In the genomic region with DNA sequence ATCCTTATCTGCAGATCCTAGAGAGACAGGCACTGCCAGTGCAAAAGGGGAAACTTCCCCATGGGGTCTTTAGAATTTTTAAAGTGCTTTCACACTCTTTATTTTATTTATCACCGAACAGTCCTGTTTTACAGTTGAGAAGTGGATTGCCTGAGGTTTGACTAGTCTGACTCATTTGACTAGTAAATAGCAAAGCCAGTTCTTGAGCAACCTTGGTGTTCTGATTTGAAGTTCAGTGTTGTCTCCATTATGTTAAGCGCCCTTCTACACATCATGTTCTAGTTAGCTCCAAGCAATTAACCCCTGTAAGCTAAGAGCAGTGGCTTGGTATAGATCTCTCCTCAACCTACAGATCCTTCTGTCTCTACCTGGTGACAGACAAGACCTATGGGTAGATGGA, we compare ENCODE assay signal across 31 cellular contexts.
"Had no signal": no experiment of that assay in that cellular context is flagged by ENCODE, and none has a peak within 500 bp of the region (broad histone marks: within the 10 kb centered on the region; RNA-seq: fewer than 3 reads in every experiment).

No MANE protein-coding gene starts in this region.

- H3K9me3 Mint-ChIP-seq: activated CD4-positive, alpha-beta memory T cell treated with anti-CD3 and anti-CD28 coated beads for 36 hours; activated CD4-positive, alpha-beta T cell treated with anti-CD3 and anti-CD28 coated beads, Interleukin-2, amount 10 ng/mL, durations not matched to agents 24 days and 14 days; activated naive CD4-positive, alpha-beta T cell treated with anti-CD3 and anti-CD28 coated beads, Interleukin-2, amount 10 ng/mL, durations not matched to agents 7 days and 5 days; activated naive CD4-positive, alpha-beta T cell treated with anti-CD3 and anti-CD28 coated beads, Interleukin-2, amount 50 U/mL, for 72 hours; activated naive CD8-positive, alpha-beta T cell treated with anti-CD3 and anti-CD28 coated beads, Interleukin-2, amount 10 ng/mL, durations not matched to agents 7 days and 5 days; activated T-helper 1 cell treated with anti-CD3 and anti-CD28 coated beads, Interleukin-12 subunit alpha, Interleukin-12 subunit beta, Interleukin-2, Interleukin-4 antibody, amounts not matched to agents 30 ng/mL and 10 ng/mL and 1 ng/mL, durations not matched to agents 14 hours and 24 hours and 36 hours; activated T-helper 2 cell treated with anti-CD3 and anti-CD28 coated beads, Interferon-gamma antibody, Interleukin-2, Interleukin-4, amounts not matched to agents 10 μg/mL and 5 μg/mL and 100 μg/mL, durations not matched to agents 14 hours and 24 hours and 36 hours had no signal

- H3K9me3 ChIP-seq: ascending aorta had no signal

- DNase-seq: activated CD4-positive, alpha-beta memory T cell treated with anti-CD3 and anti-CD28 coated beads for 36 hours; activated CD4-positive, alpha-beta T cell treated with anti-CD3 and anti-CD28 coated beads for 36 hours; activated CD4-positive, alpha-beta T cell treated with anti-CD3 and anti-CD28 coated beads, Interleukin-2, amount 10 ng/mL, durations not matched to agents 24 days and 14 days; activated CD4-positive, CD25-positive, alpha-beta regulatory T cell; activated CD4-positive, CD25-positive, alpha-beta regulatory T cell treated with anti-CD3 and anti-CD28 coated beads, Interleukin-2, amount 50 U/mL, for 72 hours; activated CD8-positive, alpha-beta memory T cell treated with anti-CD3 and anti-CD28 coated beads, Interleukin-2, amount 10 ng/mL, durations not matched to agents 7 days and 5 days; activated CD8-positive, alpha-beta memory T cell treated with anti-CD3 and anti-CD28 coated beads, Interleukin-2, amount 50 U/mL, for 4 hours; activated CD8-positive, alpha-beta T cell treated with anti-CD3 and anti-CD28 coated beads, Interleukin-2, amount 10 ng/mL, durations not matched to agents 7 days and 5 days; activated gamma-delta T cell; activated naive CD4-positive, alpha-beta T cell; activated naive CD4-positive, alpha-beta T cell treated with anti-CD3 and anti-CD28 coated beads, Interleukin-2, amount 10 ng/mL, durations not matched to agents 7 days and 5 days; activated naive CD8-positive, alpha-beta T cell treated with anti-CD3 and anti-CD28 coated beads, Interleukin-2, amount 10 ng/mL, durations not matched to agents 7 days and 5 days; activated T-cell treated with anti-CD3 and anti-CD28 coated beads, Interleukin-2, amount 50 U/mL, for 1 hour; activated T-cell treated with anti-CD3 and anti-CD28 coated beads, Interleukin-2, amount 50 U/mL, for 48 hours; caudate nucleus; cortex of kidney; dermis blood vessel endothelial cell; effector CD4-positive, alpha-beta T cell; effector memory CD8-positive, alpha-beta T cell; foreskin fibroblast; head of caudate nucleus; hippocampal formation; T-helper 2 cell had no signal

- H3K27me3 ChIP-seq: ascending aorta had no signal

- H3K4me3 Mint-ChIP-seq: activated CD4-positive, alpha-beta memory T cell treated with anti-CD3 and anti-CD28 coated beads for 36 hours; activated CD4-positive, alpha-beta T cell treated with anti-CD3 and anti-CD28 coated beads for 36 hours; activated CD4-positive, alpha-beta T cell treated with anti-CD3 and anti-CD28 coated beads, Interleukin-2, amount 10 ng/mL, durations not matched to agents 24 days and 14 days; activated CD8-positive, alpha-beta memory T cell treated with anti-CD3 and anti-CD28 coated beads, Interleukin-2, amount 10 ng/mL, durations not matched to agents 7 days and 5 days; activated CD8-positive, alpha-beta T cell treated with anti-CD3 and anti-CD28 coated beads, Interleukin-2, amount 10 ng/mL, durations not matched to agents 7 days and 5 days; activated naive CD4-positive, alpha-beta T cell treated with anti-CD3 and anti-CD28 coated beads, Interleukin-2, amount 10 ng/mL, durations not matched to agents 7 days and 5 days; activated naive CD8-positive, alpha-beta T cell treated with anti-CD3 and anti-CD28 coated beads, Interleukin-2, amount 10 ng/mL, durations not matched to agents 7 days and 5 days; activated T-helper 1 cell treated with anti-CD3 and anti-CD28 coated beads, Interleukin-12 subunit alpha, Interleukin-12 subunit beta, Interleukin-2, Interleukin-4 antibody, amounts not matched to agents 30 ng/mL and 10 ng/mL and 1 ng/mL, durations not matched to agents 14 hours and 24 hours and 36 hours; brain; effector memory CD8-positive, alpha-beta T cell had no signal

- H3K4me3 ChIP-seq: ascending aorta had no signal

- H3K4me1 Mint-ChIP-seq: activated CD4-positive, alpha-beta T cell treated with anti-CD3 and anti-CD28 coated beads for 36 hours; activated CD4-positive, alpha-beta T cell treated with anti-CD3 and anti-CD28 coated beads, Interleukin-2, amount 10 ng/mL, durations not matched to agents 24 days and 14 days; activated CD8-positive, alpha-beta memory T cell treated with anti-CD3 and anti-CD28 coated beads, Interleukin-2, amount 10 ng/mL, durations not matched to agents 7 days and 5 days; activated naive CD4-positive, alpha-beta T cell treated with anti-CD3 and anti-CD28 coated beads, Interleukin-2, amount 10 ng/mL, durations not matched to agents 7 days and 5 days; activated naive CD8-positive, alpha-beta T cell treated with anti-CD3 and anti-CD28 coated beads, Interleukin-2, amount 10 ng/mL, durations not matched to agents 7 days and 5 days had no signal

- H3K36me3 Mint-ChIP-seq: activated CD4-positive, alpha-beta memory T cell treated with anti-CD3 and anti-CD28 coated beads for 36 hours; activated CD8-positive, alpha-beta memory T cell treated with anti-CD3 and anti-CD28 coated beads, Interleukin-2, amount 10 ng/mL, durations not matched to agents 7 days and 5 days; activated naive CD4-positive, alpha-beta T cell treated with anti-CD3 and anti-CD28 coated beads, Interleukin-2, amount 10 ng/mL, durations not matched to agents 7 days and 5 days; activated naive CD4-positive, alpha-beta T cell treated with anti-CD3 and anti-CD28 coated beads, Interleukin-2, amount 50 U/mL, for 72 hours; activated naive CD8-positive, alpha-beta T cell treated with anti-CD3 and anti-CD28 coated beads, Interleukin-2, amount 10 ng/mL, durations not matched to agents 7 days and 5 days had no signal

- FAIRE-seq: colon, frontal cortex had no signal

- H3K36me3 ChIP-seq: ascending aorta had no signal

- H3K27ac ChIP-seq: ascending aorta, epithelial cell of prostate had no signal

- H3K27ac Mint-ChIP-seq: activated CD4-positive, alpha-beta memory T cell treated with anti-CD3 and anti-CD28 coated beads for 36 hours; activated CD4-positive, alpha-beta T cell treated with anti-CD3 and anti-CD28 coated beads for 36 hours; activated CD4-positive, alpha-beta T cell treated with anti-CD3 and anti-CD28 coated beads, Interleukin-2, amount 10 ng/mL, durations not matched to agents 24 days and 14 days; activated CD8-positive, alpha-beta memory T cell treated with anti-CD3 and anti-CD28 coated beads, Interleukin-2, amount 10 ng/mL, durations not matched to agents 7 days and 5 days; activated CD8-positive, alpha-beta T cell treated with anti-CD3 and anti-CD28 coated beads, Interleukin-2, amount 10 ng/mL, durations not matched to agents 7 days and 5 days; activated naive CD4-positive, alpha-beta T cell treated with anti-CD3 and anti-CD28 coated beads, Interleukin-2, amount 10 ng/mL, durations not matched to agents 7 days and 5 days; activated naive CD4-positive, alpha-beta T cell treated with anti-CD3 and anti-CD28 coated beads, Interleukin-2, amount 50 U/mL, for 72 hours; activated naive CD8-positive, alpha-beta T cell treated with anti-CD3 and anti-CD28 coated beads, Interleukin-2, amount 10 ng/mL, durations not matched to agents 7 days and 5 days; activated T-helper 1 cell treated with anti-CD3 and anti-CD28 coated beads, Interleukin-12 subunit alpha, Interleukin-12 subunit beta, Interleukin-2, Interleukin-4 antibody, amounts not matched to agents 30 ng/mL and 10 ng/mL and 1 ng/mL, durations not matched to agents 14 hours and 24 hours and 36 hours; activated T-helper 2 cell treated with anti-CD3 and anti-CD28 coated beads, Interferon-gamma antibody, Interleukin-2, Interleukin-4, amounts not matched to agents 10 μg/mL and 5 μg/mL and 100 μg/mL, durations not matched to agents 14 hours and 24 hours and 36 hours; effector memory CD8-positive, alpha-beta T cell had no signal
